ENCODE assay signal across 22 cellular contexts in the genomic region with DNA sequence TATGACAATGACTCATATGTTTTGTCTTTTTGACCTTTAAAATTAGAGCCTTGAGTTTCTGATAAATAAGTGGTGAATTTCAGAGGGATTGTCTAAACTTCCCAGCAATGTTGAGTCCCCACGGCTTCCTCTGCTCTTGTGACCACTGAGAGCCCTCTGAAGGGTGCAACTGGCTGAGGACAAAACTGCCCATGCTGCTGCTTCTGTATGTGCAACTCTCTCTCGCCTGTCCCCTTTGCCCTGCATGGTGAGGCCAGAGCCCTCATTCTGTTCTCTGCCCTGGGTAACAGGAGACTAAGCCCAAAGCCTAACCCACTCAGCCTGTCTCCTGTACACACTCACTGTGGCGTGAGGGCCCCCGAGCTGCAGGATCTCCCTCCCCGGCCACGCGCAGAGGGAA. TPM values are rescaled to one million over a fixed set of nuclear protein-coding genes. Genes with fewer than 3 reads are reported as not detected.
A peak's percentile ranks its signal among the peaks of the same experiment; 100 is the strongest.
DNase-seq lines count a peak whose midpoint lies in the region; ATAC-seq and TF ChIP-seq lines count a peak whose summit lies in the region.
"Had no signal": no experiment of that assay in that cellular context is flagged by ENCODE, and none has a peak within 500 bp of the region (broad histone marks: within the 10 kb centered on the region; RNA-seq: fewer than 3 reads in every experiment).

No MANE protein-coding gene starts in this region.

- H3K4me3 ChIP-seq in adrenal gland = no peak overlapping the region
- H3K4me3 ChIP-seq: BLaER1, cardiac muscle cell, ovary, right atrium auricular region had no signal

- H3K4me3 Mint-ChIP-seq in stimulated activated naive CD8-positive, alpha-beta T cell treated with anti-CD3 and anti-CD28 coated beads, Interleukin-15, Interleukin-2, amounts not matched to agents 100 ng/mL and 50 ng/mL, for 24 hours = peak overlapping the region; percentile 11
- H3K4me3 Mint-ChIP-seq in natural killer cell = peak overlapping the region; percentile 37

- H3K27me3 ChIP-seq in adrenal gland = no peaks in the 10 kb centered on the region
- H3K27me3 ChIP-seq: BLaER1, cardiac muscle cell, ovary, right atrium auricular region had no signal

- H3K27ac Mint-ChIP-seq in stimulated activated naive CD8-positive, alpha-beta T cell treated with anti-CD3 and anti-CD28 coated beads, Interleukin-15, Interleukin-2, amounts not matched to agents 100 ng/mL and 50 ng/mL, for 24 hours = peak overlapping the region; percentile 91
- peak overlapping the region; percentile 41 to 63 for H3K27ac Mint-ChIP-seq in natural killer cell

- no peaks in the 10 kb centered on the region for H3K36me3 ChIP-seq in adrenal gland (replicated peaks in 1 of 2)
- H3K36me3 ChIP-seq: BLaER1, cardiac muscle cell, ovary, right atrium auricular region had no signal

- peaks cover 28 to 44% of the 10 kb centered on the region in 2 donors for H3K4me1 ChIP-seq in adrenal gland (replicated peaks in 1 of 2)

- WGBS in adrenal gland, 4 donors = 46 to 55% (median 51%) methylated on average over 7 of the region's 7 CpGs

- peaks cover 67% of the 10 kb centered on the region for H3K4me1 Mint-ChIP-seq in stimulated activated naive CD8-positive, alpha-beta T cell treated with anti-CD3 and anti-CD28 coated beads, Interleukin-15, Interleukin-2, amounts not matched to agents 100 ng/mL and 50 ng/mL, for 24 hours (ENCODE audit: low read depth)
- peaks cover 34 to 48% of the 10 kb centered on the region in 2 donors for H3K4me1 Mint-ChIP-seq in natural killer cell

- peak in 1 of 2 donors; percentile 35 for TF ChIP-seq POLR2A in adrenal gland (IDR thresholded peaks at IDR 0.05)

- no peak for DNase-seq in stimulated activated naive CD8-positive, alpha-beta T cell treated with anti-CD3 and anti-CD28 coated beads, Interleukin-15, Interleukin-2, amounts not matched to agents 100 U/mL and 50 U/mL, for 24 hours
- DNase-seq in adrenal gland = peak in 5 of 7 donors; percentile 50 to 72 (median 61)
- DNase-seq in natural killer cell = no peak
- no peak for DNase-seq in EL
- DNase-seq in SIG-M5 (lab: John Stamatoyannopoulos, UW) = no peak
- DNase-seq in NOMO-1 treated with dmso at 0.1 percent for 144 hours (lab: John Stamatoyannopoulos, UW; ENCODE audit: unreplicated experiment) = no peak
- DNase-seq: amniotic stem cell, foreskin fibroblast, naive B cell, NCI-H1694 treated with DMSO at 0.1 percent for 48 hours, NCI-H226, NCI-H774, ovary, PC-3, Right ventricle myocardium superior had no signal

- ATAC-seq in stimulated activated naive CD8-positive, alpha-beta T cell treated with anti-CD3 and anti-CD28 coated beads, Interleukin-15, Interleukin-2, amounts not matched to agents 100 U/mL and 50 U/mL, for 24 hours = no peak
- no peak for ATAC-seq in natural killer cell
- no peak for ATAC-seq in GM19324 (IDR thresholded peaks at IDR 0.05; ENCODE audit: low FRiP score, unreplicated experiment)
- ATAC-seq: left lobe of liver, PC-3 had no signal

- no peaks in the 10 kb centered on the region for H3K27me3 Mint-ChIP-seq in stimulated activated naive CD8-positive, alpha-beta T cell treated with anti-CD3 and anti-CD28 coated beads, Interleukin-15, Interleukin-2, amounts not matched to agents 100 ng/mL and 50 ng/mL, for 24 hours
- H3K27me3 Mint-ChIP-seq in natural killer cell (ENCODE audit: low read depth in 2 of 2) = no peaks in the 10 kb centered on the region
- H3K27me3 Mint-ChIP-seq: naive B cell had no signal

- no peaks in the 10 kb centered on the region for H3K9me3 Mint-ChIP-seq in stimulated activated naive CD8-positive, alpha-beta T cell treated with anti-CD3 and anti-CD28 coated beads, Interleukin-15, Interleukin-2, amounts not matched to agents 100 ng/mL and 50 ng/mL, for 24 hours
- H3K9me3 Mint-ChIP-seq in natural killer cell = no peaks in the 10 kb centered on the region
- H3K9me3 Mint-ChIP-seq: naive B cell had no signal

- H3K9me3 ChIP-seq in adrenal gland (replicated peaks in 1 of 3) = no peaks in the 10 kb centered on the region
- H3K9me3 ChIP-seq: BLaER1, ovary, right atrium auricular region had no signal

- intact Hi-C loops in adrenal gland (cut with DNase I) (no loop called here), natural killer cell (cut with micrococcal nuclease) (loop anchor here (2.0 kb wide), 1 partner anchor 297 kb away; no protein-coding TSS in a partner anchor)

- no peaks in the 10 kb centered on the region for H3K36me3 Mint-ChIP-seq in stimulated activated naive CD8-positive, alpha-beta T cell treated with anti-CD3 and anti-CD28 coated beads, Interleukin-15, Interleukin-2, amounts not matched to agents 100 ng/mL and 50 ng/mL, for 24 hours (ENCODE audit: low read depth)
- H3K36me3 Mint-ChIP-seq in natural killer cell = no peaks in the 10 kb centered on the region
- H3K36me3 Mint-ChIP-seq: naive B cell had no signal

- peak overlapping the region; percentile 67 to 91 (median 82) for H3K27ac ChIP-seq in adrenal gland
- H3K27ac ChIP-seq: cardiac muscle cell, ovary had no signal

- TF ChIP-seq CTCF in adrenal gland (IDR thresholded peaks at IDR 0.05) = no peak
- no peak for TF ChIP-seq CTCF in natural killer cell (IDR thresholded peaks at IDR 0.05)

RNA-seq across cellular contexts. Expression of a gene that starts 52.6 kb away (rescaled TPM):
- total RNA-seq in adrenal gland (1 to 10 TPM in 6 of 8 donors, under 1 TPM in 2; 0.57 to 8.8 (median 2.0) TPM), natural killer cell (10 to 100 TPM; 21.2 to 51.6 (median 42.2) TPM)
- 1 to 10 TPM; 1.3 to 3.6 (median 3.5) TPM for polyA plus RNA-seq in adrenal gland
- total RNA-seq: cardiac muscle cell had no signal
- polyA plus RNA-seq: cardiac muscle cell had no signal

RNA-seq across cellular contexts. Expression of a gene that starts 56.1 kb away (rescaled TPM):
- total RNA-seq in adrenal gland = 1 to 10 TPM in 5 of 8 donors, under 1 TPM in 3; 0.30 to 2.0 (median 1.5) TPM
- 1 to 10 TPM in 1 of 3 donors, under 1 TPM in 2; 0.24 to 6.6 (median 0.84) TPM for polyA plus RNA-seq in adrenal gland
- under 1 TPM in 1 of 3 donors, not detected in 2; 0.10 TPM for total RNA-seq in natural killer cell
- total RNA-seq: cardiac muscle cell, left lobe of liver, PC-3, Right ventricle myocardium superior, ureter had no signal

Comparison
In these comparisons a context has a peak if more than half of its experiments do, and no peak if none do; other contexts are left out.
1. DNase-seq: peak in adrenal gland (5 of 7); none in stimulated activated naive CD8-positive, alpha-beta T cell treated with anti-CD3 and anti-CD28 coated beads, Interleukin-15, Interleukin-2, amounts not matched to agents 100 U/mL and 50 U/mL, for 24 hours (single experiment), natural killer cell (single experiment), EL (single experiment), SIG-M5 (single experiment) and NOMO-1 treated with dmso at 0.1 percent for 144 hours (single experiment).